In genomic region chr15:50304856-50305255, GRCh38 we compare ENCODE assay signal across 16 cellular contexts. TPM values are rescaled to one million over a fixed set of nuclear protein-coding genes. Genes with fewer than 3 reads are reported as not detected.
"Had no signal": no experiment of that assay in that cellular context is flagged by ENCODE, and none has a peak within 500 bp of the region (broad histone marks: within the 10 kb centered on the region; RNA-seq: fewer than 3 reads in every experiment).

No MANE protein-coding gene starts in this region.

- H3K4me1 Mint-ChIP-seq: naive thymus-derived CD4-positive, alpha-beta T cell; nephron progenitor cell had no signal

- H3K4me3 Mint-ChIP-seq: naive thymus-derived CD4-positive, alpha-beta T cell; nephron progenitor cell; stimulated activated naive B cell treated with anti-CD40 and anti-IgM and Interleukin-4, amounts not matched to agents 10 μg/mL and 1 μg/mL and 100 μg/mL, for 72 hours had no signal

- H3K27me3 Mint-ChIP-seq: naive thymus-derived CD4-positive, alpha-beta T cell; stimulated activated naive B cell treated with anti-CD40 and anti-IgM and Interleukin-4, amounts not matched to agents 10 μg/mL and 1 μg/mL and 100 μg/mL, for 72 hours had no signal

- ATAC-seq: heart left ventricle; left colon; left ventricle myocardium superior; naive thymus-derived CD4-positive, alpha-beta T cell; right lobe of liver; stimulated activated naive B cell treated with anti-CD40 and anti-IgM and Interleukin-4, amounts not matched to agents 10 μg/mL and 1 μg/mL and 100 μg/mL, for 72 hours had no signal

- H3K27ac Mint-ChIP-seq: nephron progenitor cell; stimulated activated naive B cell treated with anti-CD40 and anti-IgM and Interleukin-4, amounts not matched to agents 10 μg/mL and 1 μg/mL and 100 μg/mL, for 72 hours had no signal

- DNase-seq: colonic mucosa; dermis blood vessel endothelial cell; esophagus squamous epithelium; heart left ventricle; hippocampal formation; left colon; left ventricle myocardium superior; mesendoderm; naive thymus-derived CD4-positive, alpha-beta T cell; nephron progenitor cell; right lobe of liver; stimulated activated CD4-positive, alpha-beta T cell treated with anti-CD3 and anti-CD28 coated beads, Interleukin-2, amount 100 ng/mL, for 24 hours; stimulated activated CD4-positive, alpha-beta T cell treated with anti-CD3 and anti-CD28 coated beads, Interleukin-4, amount 100 ng/mL, for 4 hours; stimulated activated naive B cell treated with anti-CD40 and anti-IgM and Interleukin-4, amounts not matched to agents 10 μg/mL and 1 μg/mL and 100 μg/mL, for 72 hours; stomach; trophoblast cell had no signal

RNA-seq across cellular contexts. Expression of gene HDC, which starts 39.3 kb away (rescaled TPM):
- polyA plus RNA-seq: naive thymus-derived CD4-positive, alpha-beta T cell had no signal
